In genomic region chrX:47223476-47224250, GRCh38 we compare ENCODE assay signal across 1 cellular context.
TF ChIP-seq lines count a peak whose summit lies in the region.

No MANE protein-coding gene starts in this region.

TF ChIP-seq in K562, 482 proteins besides CTCF, POLR2A, EP300 and RAD21:
- TF ChIP-seq POLR2G (IDR thresholded peaks at IDR 0.05; ENCODE audit: low read depth, low read length): 0 out of 2 replicates have a peak, but pooled peaks have one; percentile 5
- TF ChIP-seq, protein P1, sequence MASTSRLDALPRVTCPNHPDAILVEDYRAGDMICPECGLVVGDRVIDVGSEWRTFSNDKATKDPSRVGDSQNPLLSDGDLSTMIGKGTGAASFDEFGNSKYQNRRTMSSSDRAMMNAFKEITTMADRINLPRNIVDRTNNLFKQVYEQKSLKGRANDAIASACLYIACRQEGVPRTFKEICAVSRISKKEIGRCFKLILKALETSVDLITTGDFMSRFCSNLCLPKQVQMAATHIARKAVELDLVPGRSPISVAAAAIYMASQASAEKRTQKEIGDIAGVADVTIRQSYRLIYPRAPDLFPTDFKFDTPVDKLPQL (IDR thresholded peaks at IDR 0.05; ENCODE audit: extremely low read depth, insufficient read length): no peak
